8 cellular contexts compared by ENCODE assay signal in the genomic region with DNA sequence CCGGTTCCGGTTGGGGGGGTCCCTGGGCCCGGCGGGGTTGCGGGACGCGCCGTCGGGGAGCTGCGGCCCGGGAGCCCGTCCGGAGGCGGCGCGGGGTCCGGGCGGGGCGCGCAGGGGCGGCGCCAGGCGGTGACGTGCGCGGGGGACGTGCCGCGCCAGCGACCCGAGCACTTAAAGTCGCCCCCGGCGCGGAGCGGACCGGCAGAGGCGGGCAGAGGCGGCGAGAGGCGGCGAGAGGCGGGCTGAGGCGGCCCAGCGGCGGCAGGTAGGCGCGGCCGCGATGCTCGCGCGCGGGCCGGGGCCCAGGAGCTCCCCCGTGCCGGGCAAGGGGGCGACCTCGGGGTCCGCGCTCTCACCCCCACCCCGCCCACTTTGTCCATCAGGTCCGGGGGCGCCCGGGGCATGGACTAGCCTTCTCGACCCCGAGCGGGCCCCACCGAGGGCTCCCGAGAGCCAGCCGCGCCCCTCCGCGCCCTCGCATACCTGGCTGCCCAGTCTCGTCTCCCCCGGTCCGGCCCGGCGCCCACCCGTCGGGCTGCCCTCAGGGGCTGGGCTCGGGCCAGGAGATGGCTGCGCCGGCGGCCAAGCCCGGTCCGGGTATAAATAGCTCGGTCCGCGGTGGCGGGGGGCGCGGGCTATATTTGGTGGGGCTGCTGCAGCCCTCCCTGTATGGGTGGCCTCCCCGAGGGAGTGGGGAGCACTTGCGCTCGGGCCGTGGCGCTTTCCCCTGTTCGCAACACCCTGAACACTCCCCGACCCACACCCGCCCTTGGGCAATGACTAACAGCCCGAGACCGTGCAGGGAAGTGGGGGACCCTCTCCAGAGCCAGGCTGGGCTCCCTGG. TPM values are rescaled to one million over a fixed set of nuclear protein-coding genes. Genes with fewer than 3 reads are reported as not detected.
DNase-seq lines count a peak whose midpoint lies in the region; ATAC-seq, FAIRE-seq and TF ChIP-seq lines count a peak whose summit lies in the region.

TSS of gene SLC16A3 (plus strand) at position 201 of the 844 bp plus-strand sequence. CDS start 6,967 bp downstream, outside the sequence.

- CTCF ChIA-PET in SK-N-SH (lab: Yijun Ruan, JAX), result interaction anchor here (0.6 to 2.9 kb wide), 12 partner anchors 8 to 356 kb away, joined by 3 to 11 read pairs (median 4); no protein-coding TSS in a partner anchor

- peaks cover 0 to 2% of the 10 kb centered on the region in 2 experiments for H3K36me3 ChIP-seq in SK-N-SH (replicated peaks in 1 of 2; ENCODE audit: control insufficient read depth in 1 of 2, insufficient read depth in 2 of 2, low read length in 1 of 2)
- H3K36me3 ChIP-seq in astrocyte (ENCODE audit: insufficient read depth, low read length), result no peaks in the 10 kb centered on the region
- H3K36me3 ChIP-seq in hepatocyte (replicated peaks; ENCODE audit: insufficient read depth, low read depth), result no peaks in the 10 kb centered on the region
- H3K36me3 ChIP-seq in gastrocnemius medialis, result no peaks in the 10 kb centered on the region

- in situ Hi-C loops in gastrocnemius medialis (cut with MboI; ENCODE audit: low sequenced_read_pairs in 4 of 4), result no loop called here

- H3K27me3 ChIP-seq in SK-N-SH (ENCODE audit: insufficient read depth) (no peaks in the 10 kb centered on the region), astrocyte (ENCODE audit: insufficient read depth, low read length) (no peaks in the 10 kb centered on the region), hepatocyte (no peaks in the 10 kb centered on the region), gastrocnemius medialis (no peaks in the 10 kb centered on the region)

- TF ChIP-seq RAD21 in SK-N-SH (IDR thresholded peaks at IDR 0.05; ENCODE audit: low read length), result no peak

- H3K4me2 ChIP-seq in SK-N-SH (peak within 1 kb of the TSS; percentile 95), astrocyte (ENCODE audit: low read length) (peak within 1 kb of the TSS; percentile 88), hepatocyte (peak within 1 kb of the TSS; percentile 99)

- H4K20me1 ChIP-seq in SK-N-SH (ENCODE audit: insufficient read depth), result peaks cover 15% of the 10 kb centered on the region; the same call in 1 of the 2 replicates
- peaks cover 30% of the 10 kb centered on the region for H4K20me1 ChIP-seq in astrocyte (ENCODE audit: insufficient read depth, low read length)
- H4K20me1 ChIP-seq in hepatocyte (ENCODE audit: insufficient read depth, poor library complexity, severe bottlenecking), result peaks cover 11% of the 10 kb centered on the region

- no peaks in the 10 kb centered on the region for H3K9me3 Mint-ChIP-seq in astrocyte (ENCODE audit: unreplicated experiment)

- intact Hi-C loops in gastrocnemius medialis (cut with DNase I; ENCODE audit: low total_unique reads), result no loop called here

- H3K4me1 ChIP-seq in SK-N-SH (ENCODE audit: control insufficient read depth in 1 of 2, insufficient read depth in 2 of 2, low read depth in 1 of 2, low read length in 1 of 2) (peaks cover 4 to 5% of the 10 kb centered on the region in 2 experiments; a peak in 2 of 4 replicates), astrocyte (ENCODE audit: insufficient read depth, low read length) (peaks cover 24% of the 10 kb centered on the region), hepatocyte (ENCODE audit: insufficient read depth) (peaks cover 32% of the 10 kb centered on the region), gastrocnemius medialis (peaks cover 56 to 65% of the 10 kb centered on the region in 2 donors)

- H3K4me3 ChIP-seq in SK-N-SH (ENCODE audit: low read depth in 2 of 2, low read length in 1 of 2) (peak within 1 kb of the TSS; percentile 62 to 64), astrocyte (ENCODE audit: insufficient read depth, low read depth, low read length) (peak within 1 kb of the TSS; percentile 68), hepatocyte (peak within 1 kb of the TSS; percentile 61), gastrocnemius medialis (peak within 1 kb of the TSS; percentile 66 to 76 (median 68))

- no peak within 1 kb of the TSS for H3K27ac Mint-ChIP-seq in astrocyte (ENCODE audit: unreplicated experiment)

- POLR2A ChIA-PET in SK-N-SH (lab: Yijun Ruan, JAX), result interaction anchor here (1.5 kb wide), 1 partner anchor 13 kb away, joined by 7 read pairs; no protein-coding TSS in a partner anchor

- TF ChIP-seq EP300 in SK-N-SH (IDR thresholded peaks at IDR 0.05; ENCODE audit: borderline replicate concordance in 1 of 2, low read depth in 1 of 2, low read length in 1 of 2), result no peak

- peak within 1 kb of the TSS in 1 of 2 experiments; percentile 17; a peak in 1 of 4 replicates for H3K27ac ChIP-seq in SK-N-SH (ENCODE audit: low read depth in 2 of 2, low read length in 1 of 2)
- H3K27ac ChIP-seq in astrocyte (ENCODE audit: low read depth, low read length), result peak within 1 kb of the TSS; percentile 47
- H3K27ac ChIP-seq in hepatocyte, result peak within 1 kb of the TSS; percentile 86
- peak within 1 kb of the TSS; percentile 90 to 98 (median 93) for H3K27ac ChIP-seq in gastrocnemius medialis

- no peaks in the 10 kb centered on the region for H3K36me3 Mint-ChIP-seq in astrocyte (ENCODE audit: low read depth, unreplicated experiment)

- no peak for TF ChIP-seq CTCF in SK-N-SH (IDR thresholded peaks at IDR 0.05)
- no peak for TF ChIP-seq CTCF in astrocyte (IDR thresholded peaks at IDR 0.05; ENCODE audit: insufficient read depth, low read depth, low read length)
- TF ChIP-seq CTCF in hepatocyte (IDR thresholded peaks at IDR 0.05; ENCODE audit: poor library complexity), result no peak
- TF ChIP-seq CTCF in gastrocnemius medialis (IDR thresholded peaks at IDR 0.05 in 4 of 5, conservative IDR thresholded peaks at IDR 0.05 in 1 of 5), result no peak

- 53% methylated on average over 32 of the region's 104 CpGs for WGBS in SK-N-SH (ENCODE audit: low lambda C conversion rate)
- 8% methylated on average over 27 of the region's 104 CpGs for WGBS in hepatocyte (ENCODE audit: low lambda C conversion rate, missing lambda C conversion rate)

- peak within 1 kb of the TSS; percentile 65; the same call in 1 of the 2 replicates for H2AFZ ChIP-seq in SK-N-SH (ENCODE audit: low read depth)
- H2AFZ ChIP-seq in astrocyte (ENCODE audit: low read depth, low read length), result peak within 1 kb of the TSS; percentile 60
- H2AFZ ChIP-seq in hepatocyte, result peak within 1 kb of the TSS; percentile 92

- peak; percentile 88 for DNase-seq in AG08395 (ENCODE audit: low spot score)
- peak; percentile 94 for DNase-seq in SK-N-SH
- DNase-seq in astrocyte (ENCODE audit: low read depth), result peak; percentile 48
- peak; percentile 91 for DNase-seq in hepatocyte (ENCODE audit: low spot score)
- peak in 1 of 2 donors; percentile 43 for DNase-seq in gastrocnemius medialis
- no peak for DNase-seq in inferior parietal cortex (ENCODE audit: extremely low spot score)

- H3K9me2 ChIP-seq in SK-N-SH (no peaks in the 10 kb centered on the region), hepatocyte (replicated peaks; ENCODE audit: insufficient read depth) (no peaks in the 10 kb centered on the region)

- peak; percentile 79 to 97 for TF ChIP-seq POLR2A in gastrocnemius medialis (IDR thresholded peaks at IDR 0.05)

- H3F3A ChIP-seq in SK-N-SH (replicated peaks; ENCODE audit: insufficient read depth), result peaks cover 4% of the 10 kb centered on the region

- peaks cover 58% of the 10 kb centered on the region for H3K79me2 ChIP-seq in SK-N-SH (ENCODE audit: insufficient read depth)
- H3K79me2 ChIP-seq in astrocyte (ENCODE audit: insufficient read depth, low read length), result peaks cover 45% of the 10 kb centered on the region
- H3K79me2 ChIP-seq in hepatocyte, result peaks cover 28% of the 10 kb centered on the region

- peak; percentile 50 for ATAC-seq in GM18868 (IDR thresholded peaks at IDR 0.05; ENCODE audit: unreplicated experiment)
- ATAC-seq in HG03354 (IDR thresholded peaks at IDR 0.05; ENCODE audit: poor library complexity, severe bottlenecking, unreplicated experiment), result peak; percentile 52
- ATAC-seq in gastrocnemius medialis, result no peak

- H3K9ac ChIP-seq in SK-N-SH (peak within 1 kb of the TSS; percentile 80), astrocyte (ENCODE audit: low read length) (peak within 1 kb of the TSS; percentile 65)

- peak within 1 kb of the TSS; percentile 93 for H3K4me3 Mint-ChIP-seq in astrocyte (ENCODE audit: unreplicated experiment)

- H3K9me3 ChIP-seq in SK-N-SH (no peaks in the 10 kb centered on the region), astrocyte (ENCODE audit: insufficient read depth, low read depth, low read length) (no peaks in the 10 kb centered on the region), hepatocyte (ENCODE audit: low read depth) (no peaks in the 10 kb centered on the region), gastrocnemius medialis (no peaks in the 10 kb centered on the region)

- no peaks in the 10 kb centered on the region for H3K4me1 Mint-ChIP-seq in astrocyte (ENCODE audit: low read depth, unreplicated experiment)

- no peaks in the 10 kb centered on the region for H3K27me3 Mint-ChIP-seq in astrocyte (ENCODE audit: low read depth, unreplicated experiment)

- FAIRE-seq in astrocyte (lab: Jason Lieb, UNC), result no peak

TF ChIP-seq in SK-N-SH, 30 proteins besides CTCF, POLR2A, EP300 and RAD21 (continues in another document):
- no peak for TF ChIP-seq RFX5 (IDR thresholded peaks at IDR 0.05; ENCODE audit: low read length)
- peak; percentile 71; the same call in 1 of the 2 replicates for TF ChIP-seq POLR2AphosphoS5 (IDR thresholded peaks at IDR 0.05; ENCODE audit: low read depth, low read length)
- no peak for TF ChIP-seq USF2 (IDR thresholded peaks at IDR 0.05; ENCODE audit: borderline replicate concordance, low read depth, low read length)
- no peak for TF ChIP-seq SIN3A (IDR thresholded peaks at IDR 0.05; ENCODE audit: borderline replicate concordance, low read depth, low read length)
- TF ChIP-seq, protein P1, sequence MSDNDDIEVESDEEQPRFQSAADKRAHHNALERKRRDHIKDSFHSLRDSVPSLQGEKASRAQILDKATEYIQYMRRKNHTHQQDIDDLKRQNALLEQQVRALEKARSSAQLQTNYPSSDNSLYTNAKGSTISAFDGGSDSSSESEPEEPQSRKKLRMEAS (IDR thresholded peaks at IDR 0.05; ENCODE audit: low read depth), result no peak
- TF ChIP-seq TAF1 (IDR thresholded peaks at IDR 0.05; ENCODE audit: borderline replicate concordance, low read depth, low read length), result peak; percentile 64; the same call in 1 of the 2 replicates

RNA-seq across cellular contexts. Expression of gene SLC16A3, which starts in this region (rescaled TPM):
- polyA plus RNA-seq in SK-N-SH (2012; rRNA removed) (68.8 and 70.7 TPM in 2 replicates), hepatocyte (114 and 125 TPM in 2 replicates)
- polyA plus RNA-seq in SK-N-SH (2012; cell fraction: cytosol; rRNA removed), result 25.2 and 42.6 TPM in 2 replicates
- 38.5 and 58.7 TPM in 2 replicates for polyA plus RNA-seq in SK-N-SH (2012; cell fraction: nucleus; rRNA removed)
- total RNA-seq in astrocyte (292 and 385 TPM in 2 replicates), hepatocyte (240 and 290 TPM in 2 replicates), gastrocnemius medialis (100 to 1,000 TPM in 2 of 4 donors, 10 to 100 TPM in 2; 46.0 to 173 (median 126) TPM)

Comparison
In these comparisons a context has a peak if more than half of its experiments do, and no peak if none do; other contexts are left out.
1. ATAC-seq: peak in GM18868 (single experiment) and HG03354 (single experiment); none in gastrocnemius medialis (0 of 2).
2. Peak in every context shown above with its lines, with median percentiles within 50 percentile points of each other: H2AFZ ChIP-seq, H3K4me2 ChIP-seq and H3K4me3 ChIP-seq.